In genomic region chr7:121139427-121139826, GRCh38 we compare ENCODE assay signal across 19 cellular contexts.
DNase-seq lines count a peak whose midpoint lies in the region; ATAC-seq, FAIRE-seq and TF ChIP-seq lines count a peak whose summit lies in the region.
"Had no signal": no experiment of that assay in that cellular context is flagged by ENCODE, and none has a peak within 500 bp of the region (broad histone marks: within the 10 kb centered on the region; RNA-seq: fewer than 3 reads in every experiment).

No MANE protein-coding gene starts in this region.

- FAIRE-seq in pancreas (lab: Jason Lieb, UNC) = peak; percentile 64
- FAIRE-seq: D721Med had no signal

- WGBS in pancreas, 2 donors = 74 to 90% methylated on average over 3 of the region's 3 CpGs
- no CpG with 5 or more reads among the region's 3 CpGs for WGBS in trophoblast cell (ENCODE audit: extremely low coverage, insufficient coverage, insufficient read length)

- no peaks in the 10 kb centered on the region for H3K9me3 ChIP-seq in pancreas
- H3K9me3 ChIP-seq in trophoblast cell (ENCODE audit: insufficient read depth, low read depth, low read length) = no peaks in the 10 kb centered on the region
- H3K9me3 ChIP-seq in mucosa of descending colon = no peaks in the 10 kb centered on the region

- H3K4me1 ChIP-seq in pancreas (no peaks in the 10 kb centered on the region), trophoblast cell (ENCODE audit: control insufficient read depth in 1 of 2, insufficient read depth in 2 of 2, low read length in 2 of 2) (no peaks in the 10 kb centered on the region), mucosa of descending colon (ENCODE audit: low read depth) (no peaks in the 10 kb centered on the region)

- H2BK120ac ChIP-seq in trophoblast cell (ENCODE audit: insufficient read depth, low read length, poor library complexity) = no peak overlapping the region

- H3K23ac ChIP-seq in trophoblast cell (ENCODE audit: low read length) = no peak overlapping the region

- H3K18ac ChIP-seq in trophoblast cell (ENCODE audit: low read length) = no peak overlapping the region

- H3K4me3 ChIP-seq in fibroblast of pulmonary artery (replicated peaks; ENCODE audit: low read depth, low read length) (no peak overlapping the region), pancreas (no peak overlapping the region), trophoblast cell (ENCODE audit: low read depth, low read length) (no peak overlapping the region), mucosa of descending colon (no peak overlapping the region)

- H2BK12ac ChIP-seq in trophoblast cell (ENCODE audit: low read length) = no peak overlapping the region

- DNase-seq in DMS53 (lab: John Stamatoyannopoulos, UW) (peak; percentile 50), NCI-H69 (lab: John Stamatoyannopoulos, UW) (peak; percentile 26), fibroblast of pulmonary artery (ENCODE audit: low read depth) (peak; percentile 14), pancreas (no peak), trophoblast cell (no peak), mucosa of descending colon (no peak)
- DNase-seq: DMS79 treated with DMSO at 0.1 percent for 48 hours, Karpas-422, NCI-H1048, NCI-H1436, NCI-H1930, NCI-H2171 treated with DMSO at 0.1 percent for 48 hours, NCI-H446, NCI-H526 treated with DMSO at 0.1 percent for 48 hours, OCI-M1, Right ventricle myocardium superior had no signal

- no peak overlapping the region for H3K4ac ChIP-seq in trophoblast cell (ENCODE audit: low read depth, low read length)

- no peak overlapping the region for H2AK5ac ChIP-seq in trophoblast cell (ENCODE audit: low read length)

- H4K12ac ChIP-seq in trophoblast cell (ENCODE audit: low read depth, low read length) = no peak overlapping the region

- no peak overlapping the region for H3K4me2 ChIP-seq in trophoblast cell (ENCODE audit: low read length)

- intact Hi-C loops in pancreas (cut with DNase I) (no loop called here), mucosa of descending colon (cut with DNase I, micrococcal nuclease) (no loop called here)

- no peak overlapping the region for H4K8ac ChIP-seq in trophoblast cell (ENCODE audit: low read depth, low read length)

- H3K9ac ChIP-seq in trophoblast cell (ENCODE audit: low read length) = no peak overlapping the region

- H3K27me3 ChIP-seq in pancreas (no peaks in the 10 kb centered on the region), trophoblast cell (ENCODE audit: insufficient read depth, low read length) (no peaks in the 10 kb centered on the region)

- H3K79me2 ChIP-seq in trophoblast cell (ENCODE audit: control insufficient read depth, insufficient read depth, low read length, poor library complexity) = no peaks in the 10 kb centered on the region

- H3K79me1 ChIP-seq in trophoblast cell (ENCODE audit: low read length) = no peaks in the 10 kb centered on the region

- no peak overlapping the region for H2BK5ac ChIP-seq in trophoblast cell (ENCODE audit: low read depth, low read length, poor library complexity)

- H3K36me3 ChIP-seq in pancreas (no peaks in the 10 kb centered on the region), trophoblast cell (ENCODE audit: control insufficient read depth in 1 of 2, insufficient read depth in 2 of 2, low read length in 2 of 2) (no peaks in the 10 kb centered on the region), mucosa of descending colon (ENCODE audit: low read depth) (no peaks in the 10 kb centered on the region)

- no peak overlapping the region for H3K27ac ChIP-seq in pancreas
- no peak overlapping the region for H3K27ac ChIP-seq in trophoblast cell (ENCODE audit: low read depth, low read length)
- H3K27ac ChIP-seq: C4-2B had no signal

- H3K14ac ChIP-seq in trophoblast cell (ENCODE audit: low read length) = no peak overlapping the region

- no peak overlapping the region for H2AFZ ChIP-seq in trophoblast cell (ENCODE audit: insufficient read depth, low read length, poor library complexity)

- TF ChIP-seq CTCF in fibroblast of pulmonary artery (IDR thresholded peaks at IDR 0.05; ENCODE audit: low read length, missing control alignments) (no peak), pancreas (IDR thresholded peaks at IDR 0.05) (no peak), mucosa of descending colon (IDR thresholded peaks at IDR 0.05) (no peak)

- ATAC-seq in pancreas (no peak), HG03097 (IDR thresholded peaks at IDR 0.05; ENCODE audit: low FRiP score, unreplicated experiment) (no peak), mucosa of descending colon (no peak)

- no peak overlapping the region for H4K91ac ChIP-seq in trophoblast cell (ENCODE audit: low read depth, low read length)

Comparison
In these comparisons a context has a peak if more than half of its experiments do, and no peak if none do; other contexts are left out.
1. DNase-seq: peak in DMS53 (single experiment), NCI-H69 (single experiment) and fibroblast of pulmonary artery (single experiment); none in pancreas (0 of 6), trophoblast cell (0 of 2) and mucosa of descending colon (0 of 3).